ENCODE assay signal across 23 cellular contexts in genomic region chr12:58143498-58143897, GRCh38.
DNase-seq lines count a peak whose midpoint lies in the region; ATAC-seq, FAIRE-seq and TF ChIP-seq lines count a peak whose summit lies in the region.
"Had no signal": no experiment of that assay in that cellular context is flagged by ENCODE, and none has a peak within 500 bp of the region (broad histone marks: within the 10 kb centered on the region; RNA-seq: fewer than 3 reads in every experiment).

No MANE protein-coding gene starts in this region.

- POLR2A ChIA-PET in HepG2 (lab: Yijun Ruan, JAX), result no interaction called here

- no peak overlapping the region for H3K4me3 Mint-ChIP-seq in activated naive CD4-positive, alpha-beta T cell treated with anti-CD3 and anti-CD28 coated beads for 36 hours
- H3K4me3 Mint-ChIP-seq: CD14-positive monocyte; CD4-positive, alpha-beta T cell; CD8-positive, alpha-beta memory T cell; GM23338; H9 had no signal

- TF ChIP-seq CTCF in HepG2 (CRISPR knock-in tag; IDR thresholded peaks at IDR 0.05), result no peak
- TF ChIP-seq CTCF in right lobe of liver (IDR thresholded peaks at IDR 0.05), result no peak
- no peak for TF ChIP-seq CTCF in transverse colon (IDR thresholded peaks at IDR 0.05)
- no peak for TF ChIP-seq CTCF in D721Med (IDR thresholded peaks at IDR 0.05; ENCODE audit: insufficient read depth, missing control alignments)

- H3K9me3 ChIP-seq in HepG2 (ENCODE audit: low read length) (no peaks in the 10 kb centered on the region), right lobe of liver (no peaks in the 10 kb centered on the region), transverse colon (no peaks in the 10 kb centered on the region)
- H3K9me3 ChIP-seq: A549, BE2C had no signal

- in situ Hi-C loops in HepG2 (cut with HindIII; ENCODE audit: extremely low pct_ligation_motif_present, low pct_unique_long_range_greater_than_20kb) (no loop called here), transverse colon (cut with MboI; ENCODE audit: low pct_ligation_motif_present in 1 of 4, low pct_unique_long_range_greater_than_20kb in 1 of 4, low sequenced_read_pairs in 3 of 4) (no loop called here)

- no TSS peak for BruUV-seq in HepG2 (replicated peaks; lab: Mats Ljungman, UMichigan)

- H3K27ac Mint-ChIP-seq in activated naive CD4-positive, alpha-beta T cell treated with anti-CD3 and anti-CD28 coated beads for 36 hours, result no peak overlapping the region
- H3K27ac Mint-ChIP-seq: CD14-positive monocyte; CD4-positive, alpha-beta T cell; CD8-positive, alpha-beta memory T cell; GM23338; H9 had no signal

- H3K27ac ChIP-seq in HepG2 (ENCODE audit: extremely low read length, insufficient read depth, low read length) (no peak overlapping the region), right lobe of liver (no peak overlapping the region), transverse colon (peak overlapping the region in 2 of 4 donors; percentile 1 to 43)
- H3K27ac ChIP-seq: A549; BLaER1 treated with 17β-estradiol and CSF1 and Interleukin-3, amounts not matched to agents 10 nM and 100 nM had no signal

- peak; percentile 31; the same call in 1 of the 3 replicates for ATAC-seq in HepG2
- ATAC-seq in right lobe of liver, result no peak
- no peak for ATAC-seq in GM21576 (IDR thresholded peaks at IDR 0.05; ENCODE audit: unreplicated experiment)
- ATAC-seq: A549, GM23338, HCT116 had no signal

- no peak for TF ChIP-seq RAD21 in HepG2 (CRISPR knock-in tag; IDR thresholded peaks at IDR 0.05)

- H3K4me3 ChIP-seq in HepG2 (replicated peaks in 1 of 3; ENCODE audit: insufficient read depth in 1 of 3, low read depth in 2 of 3, low read length in 3 of 3) (no peak overlapping the region), right lobe of liver (no peak overlapping the region), transverse colon (no peak overlapping the region)
- H3K4me3 ChIP-seq: A549; BLaER1 treated with 17β-estradiol and CSF1 and Interleukin-3, amounts not matched to agents 10 nM and 100 nM; GM23338 had no signal

- H3K4me1 ChIP-seq in HepG2 (ENCODE audit: insufficient read depth, low read length) (no peaks in the 10 kb centered on the region), right lobe of liver (no peaks in the 10 kb centered on the region), transverse colon (peaks cover 0 to 10% (median 4%) of the 10 kb centered on the region in 4 donors)
- H3K4me1 ChIP-seq: BLaER1 treated with 17β-estradiol and CSF1 and Interleukin-3, amounts not matched to agents 10 nM and 100 nM had no signal

- intact Hi-C loops in HepG2 (cut with micrococcal nuclease; ENCODE audit: unreplicated experiment), result no loop called here
- intact Hi-C loops in right lobe of liver (cut with DNase I), result no loop called here
- intact Hi-C loops in transverse colon (cut with DNase I; ENCODE audit: low total_unique reads), result no loop called here
- intact Hi-C loops in activated naive CD4-positive, alpha-beta T cell treated with anti-CD3 and anti-CD28 coated beads for 36 hours (cut with micrococcal nuclease), result no loop called here

- no peaks in the 10 kb centered on the region for H3K79me2 ChIP-seq in HepG2 (ENCODE audit: insufficient read depth, low read length)

- 2% methylated on average over 6 of the region's 6 CpGs for WGBS in HepG2 (ENCODE audit: low lambda C conversion rate)
- WGBS in right lobe of liver (ENCODE audit: insufficient coverage, low coverage, low lambda C conversion rate, missing lambda C conversion rate), result 60% methylated on average over 6 of the region's 6 CpGs
- WGBS in transverse colon (ENCODE audit: low coverage in 1 of 2), 2 donors, result 53 to 58% methylated on average over 6 of the region's 6 CpGs

- H3K27me3 ChIP-seq in HepG2 (ENCODE audit: control insufficient read depth in 1 of 2, insufficient read depth in 2 of 2, low read length in 2 of 2) (no peaks in the 10 kb centered on the region), right lobe of liver (no peaks in the 10 kb centered on the region), transverse colon (no peaks in the 10 kb centered on the region)
- H3K27me3 ChIP-seq: BE2C; BLaER1 treated with 17β-estradiol and CSF1 and Interleukin-3, amounts not matched to agents 10 nM and 100 nM had no signal

- CTCF ChIA-PET in HepG2 (lab: Yijun Ruan, JAX; ENCODE audit: low intra/inter-chr PET ratio, low total read pairs), result no interaction called here
- CTCF ChIA-PET in activated naive CD4-positive, alpha-beta T cell treated with anti-CD3 and anti-CD28 coated beads for 36 hours (lab: Charles Lee), result no interaction called here

- no peak overlapping the region for H3K9ac ChIP-seq in HepG2 (ENCODE audit: insufficient read depth, low read depth, low read length)
- H3K9ac ChIP-seq: BLaER1 treated with 17β-estradiol and CSF1 and Interleukin-3, amounts not matched to agents 10 nM and 100 nM had no signal

- no peak overlapping the region for H2AFZ ChIP-seq in HepG2 (ENCODE audit: low read length)
- H2AFZ ChIP-seq: GM23338 had no signal

- no peak for FAIRE-seq in HepG2 (lab: Jason Lieb, UNC)
- FAIRE-seq in D721Med (lab: Jason Lieb, UNC), result no peak
- FAIRE-seq: G401.6, GM12892 had no signal

- no peaks in the 10 kb centered on the region for H4K20me1 ChIP-seq in HepG2 (ENCODE audit: insufficient read depth, low read length)
- H4K20me1 ChIP-seq: BLaER1 treated with 17β-estradiol and CSF1 and Interleukin-3, amounts not matched to agents 10 nM and 100 nM had no signal

- no peak overlapping the region for H3K4me2 ChIP-seq in HepG2 (ENCODE audit: low read depth, low read length)
- H3K4me2 ChIP-seq: A549; BLaER1 treated with 17β-estradiol and CSF1 and Interleukin-3, amounts not matched to agents 10 nM and 100 nM; GM23338 had no signal

- TF ChIP-seq POLR2A in HepG2 (IDR thresholded peaks at IDR 0.05; ENCODE audit: insufficient read depth in 1 of 2, low read depth in 2 of 2, low read length in 2 of 2), result no peak
- no peak for TF ChIP-seq POLR2A in right lobe of liver (IDR thresholded peaks at IDR 0.05)
- no peak for TF ChIP-seq POLR2A in transverse colon (IDR thresholded peaks at IDR 0.05)

- DNase-seq in HepG2 (ENCODE audit: low spot score) (no peak), right lobe of liver (no peak), dermis blood vessel endothelial cell (peak; percentile 45), medulla oblongata (ENCODE audit: extremely low spot score) (peak; percentile 9), transverse colon (peak; percentile 32), D721Med (ENCODE audit: insufficient read length, low spot score) (no peak)
- DNase-seq in activated naive CD4-positive, alpha-beta T cell treated with anti-CD3 and anti-CD28 coated beads for 36 hours, result no peak
- DNase-seq: 8988T; ACHN; AML-193; BE2C; CD4-positive, alpha-beta T cell; CD8-positive, alpha-beta memory T cell; DND-41; H9 had no signal

- peaks cover 6% of the 10 kb centered on the region for H3K27me3 Mint-ChIP-seq in activated naive CD4-positive, alpha-beta T cell treated with anti-CD3 and anti-CD28 coated beads for 36 hours (ENCODE audit: low read depth)

- H3K9me3 Mint-ChIP-seq in activated naive CD4-positive, alpha-beta T cell treated with anti-CD3 and anti-CD28 coated beads for 36 hours, result peaks cover 7% of the 10 kb centered on the region

- H3K4me1 Mint-ChIP-seq in activated naive CD4-positive, alpha-beta T cell treated with anti-CD3 and anti-CD28 coated beads for 36 hours (ENCODE audit: low read depth), result no peaks in the 10 kb centered on the region
- H3K4me1 Mint-ChIP-seq: CD14-positive monocyte; CD8-positive, alpha-beta memory T cell had no signal

- H3K36me3 ChIP-seq in HepG2 (replicated peaks in 1 of 2; ENCODE audit: control insufficient read depth in 1 of 2, insufficient read depth in 2 of 2, low read length in 2 of 2) (no peaks in the 10 kb centered on the region), right lobe of liver (no peaks in the 10 kb centered on the region), transverse colon (no peaks in the 10 kb centered on the region)
- H3K36me3 ChIP-seq: BE2C; BLaER1 treated with 17β-estradiol and CSF1 and Interleukin-3, amounts not matched to agents 10 nM and 100 nM had no signal

- H3K36me3 Mint-ChIP-seq in activated naive CD4-positive, alpha-beta T cell treated with anti-CD3 and anti-CD28 coated beads for 36 hours (ENCODE audit: low read depth), result no peaks in the 10 kb centered on the region
- H3K36me3 Mint-ChIP-seq: CD14-positive monocyte; CD8-positive, alpha-beta memory T cell had no signal

- TF ChIP-seq EP300 in HepG2 (IDR thresholded peaks at IDR 0.05; ENCODE audit: low read depth in 2 of 2, low read length in 2 of 2) (no peak), HepG2 (CRISPR knock-in tag; IDR thresholded peaks at IDR 0.05; ENCODE audit: borderline replicate concordance) (no peak), transverse colon (IDR thresholded peaks at IDR 0.05; ENCODE audit: low read depth) (no peak)

TF ChIP-seq in HepG2, 621 proteins besides CTCF, POLR2A, EP300 and RAD21:
- TF ChIP-seq ZNF143 (CRISPR knock-in tag; IDR thresholded peaks at IDR 0.05) (no peak), ZMYM4 (CRISPR knock-in tag; IDR thresholded peaks at IDR 0.05) (no peak), ESRRA (CRISPR knock-in tag; IDR thresholded peaks at IDR 0.05; ENCODE audit: low read depth) (no peak), THAP7 (CRISPR knock-in tag; IDR thresholded peaks at IDR 0.05) (no peak)

Comparison
In these comparisons a context has a peak if more than half of its experiments do, and no peak if none do; other contexts are left out.
1. DNase-seq: peak in dermis blood vessel endothelial cell (single experiment), medulla oblongata (single experiment) and transverse colon (single experiment); none in HepG2 (single experiment), right lobe of liver (0 of 3), activated naive CD4-positive, alpha-beta T cell treated with anti-CD3 and anti-CD28 coated beads for 36 hours (single experiment) and D721Med (single experiment).